ENCODE assay signal across 30 cellular contexts in genomic region chr22:31439805-31440204, GRCh38. TPM values are rescaled to one million over a fixed set of nuclear protein-coding genes. Genes with fewer than 3 reads are reported as not detected.
DNase-seq lines count a peak whose midpoint lies in the region; ATAC-seq and TF ChIP-seq lines count a peak whose summit lies in the region.
"Had no signal": no experiment of that assay in that cellular context is flagged by ENCODE, and none has a peak within 500 bp of the region (broad histone marks: within the 10 kb centered on the region; RNA-seq: fewer than 3 reads in every experiment).

No MANE protein-coding gene starts in this region.

- H3K4me3 ChIP-seq in CD8-positive, alpha-beta T cell (ENCODE audit: low read depth, low read length), result no peak overlapping the region
- H3K4me3 ChIP-seq in IMR-90 (ENCODE audit: insufficient read depth, low read depth, low read length), result no peak overlapping the region
- no peak overlapping the region for H3K4me3 ChIP-seq in heart left ventricle
- H3K4me3 ChIP-seq: colonic mucosa, left lung, psoas muscle, SJSA1, testis had no signal

- H3K79me1 ChIP-seq in IMR-90 (ENCODE audit: low read depth in 1 of 2, low read length in 2 of 2), result peaks cover 12 to 21% of the 10 kb centered on the region in 2 experiments

- no peaks in the 10 kb centered on the region for H3K9me3 ChIP-seq in CD8-positive, alpha-beta T cell (ENCODE audit: low read length)
- H3K9me3 ChIP-seq in IMR-90 (ENCODE audit: control insufficient read depth, insufficient read depth, low read length), result no peaks in the 10 kb centered on the region
- no peaks in the 10 kb centered on the region for H3K9me3 ChIP-seq in heart left ventricle
- H3K9me3 ChIP-seq: colonic mucosa, left lung, psoas muscle, SJSA1, testis had no signal

- in situ Hi-C loops in IMR-90 (cut with MboI; ENCODE audit: low sequenced_read_pairs) (no loop called here), ACHN (cut with HindIII; ENCODE audit: low pct_ligation_motif_present, low pct_unique_long_range_greater_than_20kb, low sequenced_read_pairs) (no loop called here)

- no peak overlapping the region for H2AK9ac ChIP-seq in IMR-90 (replicated peaks; ENCODE audit: low read depth, low read length, poor library complexity)

- H2AFZ ChIP-seq in IMR-90 (replicated peaks; ENCODE audit: low read length, poor library complexity), result no peak overlapping the region

- no peak overlapping the region for H3K9ac ChIP-seq in IMR-90 (ENCODE audit: low read depth, low read length)

- H3K27me3 Mint-ChIP-seq in CD8-positive, alpha-beta T cell (ENCODE audit: low read depth), result no peaks in the 10 kb centered on the region
- H3K27me3 Mint-ChIP-seq in neural crest cell (ENCODE audit: low read depth), result no peaks in the 10 kb centered on the region
- H3K27me3 Mint-ChIP-seq: activated CD4-positive, alpha-beta T cell treated with anti-CD3 and anti-CD28 coated beads, Interleukin-2, amount 10 ng/mL, durations not matched to agents 24 days and 14 days; activated naive CD8-positive, alpha-beta T cell treated with anti-CD3 and anti-CD28 coated beads, Interleukin-2, amount 10 ng/mL, durations not matched to agents 7 days and 5 days; naive B cell had no signal

- H4K91ac ChIP-seq in IMR-90 (ENCODE audit: insufficient read depth, low read depth, low read length), result no peak overlapping the region

- no peaks in the 10 kb centered on the region for H3K4me1 ChIP-seq in CD8-positive, alpha-beta T cell (ENCODE audit: insufficient read depth, low read length)
- H3K4me1 ChIP-seq in IMR-90 (ENCODE audit: control insufficient read depth, insufficient read depth, low read length) (no peaks in the 10 kb centered on the region), heart left ventricle (peaks cover 0 to 43% (median 8%) of the 10 kb centered on the region in 12 donors)
- H3K4me1 ChIP-seq: colonic mucosa, left lung, SJSA1 had no signal

- no peak overlapping the region for H3K14ac ChIP-seq in IMR-90 (replicated peaks; ENCODE audit: low read depth, low read length)

- H3K4me3 Mint-ChIP-seq in CD8-positive, alpha-beta T cell, result no peak overlapping the region
- H3K4me3 Mint-ChIP-seq in neural crest cell, result peak overlapping the region; percentile 27
- H3K4me3 Mint-ChIP-seq: activated CD4-positive, alpha-beta T cell treated with anti-CD3 and anti-CD28 coated beads, Interleukin-2, amount 10 ng/mL, durations not matched to agents 24 days and 14 days; activated naive CD8-positive, alpha-beta T cell treated with anti-CD3 and anti-CD28 coated beads, Interleukin-2, amount 10 ng/mL, durations not matched to agents 7 days and 5 days; CD14-positive monocyte; naive B cell had no signal

- no peak overlapping the region for H2AK5ac ChIP-seq in IMR-90 (ENCODE audit: low read depth, low read length)

- peaks cover 94% of the 10 kb centered on the region for H3K36me3 Mint-ChIP-seq in CD8-positive, alpha-beta T cell
- peaks cover 18% of the 10 kb centered on the region for H3K36me3 Mint-ChIP-seq in neural crest cell (ENCODE audit: low read depth)

- H3K27ac Mint-ChIP-seq in CD8-positive, alpha-beta T cell, result peak overlapping the region; percentile 49
- peak overlapping the region; percentile 68 for H3K27ac Mint-ChIP-seq in neural crest cell (ENCODE audit: unreplicated experiment)
- H3K27ac Mint-ChIP-seq: activated CD4-positive, alpha-beta T cell treated with anti-CD3 and anti-CD28 coated beads, Interleukin-2, amount 10 ng/mL, durations not matched to agents 24 days and 14 days; activated naive CD8-positive, alpha-beta T cell treated with anti-CD3 and anti-CD28 coated beads, Interleukin-2, amount 10 ng/mL, durations not matched to agents 7 days and 5 days had no signal

- no peak overlapping the region for H3K18ac ChIP-seq in IMR-90 (ENCODE audit: low read depth, low read length)

- ATAC-seq in CD8-positive, alpha-beta T cell, result no peak
- ATAC-seq in IMR-90 (ENCODE audit: low read depth), result no peak
- ATAC-seq in heart left ventricle, result peak; percentile 80 to 91 (median 88)
- ATAC-seq in HG03025 (IDR thresholded peaks at IDR 0.05; ENCODE audit: low FRiP score, unreplicated experiment), result no peak
- ATAC-seq: left lung, psoas muscle had no signal

- no peaks in the 10 kb centered on the region; the same call in 1 of the 2 replicates for H4K20me1 ChIP-seq in IMR-90 (ENCODE audit: insufficient read depth, low read length)

- H3K4me1 Mint-ChIP-seq in CD8-positive, alpha-beta T cell (ENCODE audit: low read depth), result no peaks in the 10 kb centered on the region
- H3K4me1 Mint-ChIP-seq in neural crest cell, result no peaks in the 10 kb centered on the region
- H3K4me1 Mint-ChIP-seq: CD14-positive monocyte had no signal

- CTCF ChIA-PET in CD8-positive, alpha-beta T cell (lab: Charles Lee), result interaction anchor here (0.8 kb wide), 1 partner anchor 12 kb away, joined by 3 read pairs; no protein-coding TSS in a partner anchor
- CTCF ChIA-PET in IMR-90 (lab: Yijun Ruan, JAX), result interaction anchor here (0.8 to 1.6 kb wide), 2 partner anchors 11 to 12 kb away, joined by 3 to 5 read pairs; no protein-coding TSS in a partner anchor

- WGBS in IMR-90 (ENCODE audit: extremely low coverage in 2 of 2, insufficient read length in 1 of 2), 2 experiments, result 61% methylated on average over 3 of the region's 8 CpGs; no CpG with 5 or more reads in 1 of the 2 experiments
- WGBS in heart left ventricle, 4 donors, result 34 to 49% (median 36%) methylated on average over 8 of the region's 8 CpGs

- no peak for DNase-seq in CD8-positive, alpha-beta T cell
- no peak for DNase-seq in IMR-90
- peak; percentile 62 to 86 (median 70) for DNase-seq in heart left ventricle
- no peak for DNase-seq in neural crest cell (ENCODE audit: low read depth, low spot score)
- no peak for DNase-seq in iPS-NIHi7 (ENCODE audit: extremely low spot score)
- DNase-seq in mesenteric fat pad (ENCODE audit: low spot score), result no peak
- no peak for DNase-seq in ACHN
- DNase-seq: activated CD4-positive, alpha-beta T cell treated with anti-CD3 and anti-CD28 coated beads, Interleukin-2, amount 10 ng/mL, durations not matched to agents 24 days and 14 days; activated CD8-positive, alpha-beta memory T cell treated with anti-CD3 and anti-CD28 coated beads for 24 hours; activated gamma-delta T cell; activated naive CD8-positive, alpha-beta T cell treated with anti-CD3 and anti-CD28 coated beads, Interleukin-2, amount 10 ng/mL, durations not matched to agents 7 days and 5 days; activated T-cell treated with anti-CD3 and anti-CD28 coated beads for 4 hours; aorta; colonic mucosa; effector CD4-positive, alpha-beta T cell; EL; left lung; MV-4-11; naive B cell; NCI-H146; NCI-H446; occipital lobe; psoas muscle; small intestine; stimulated activated naive CD4-positive, alpha-beta T cell; T1000; testis had no signal

- POLR2A ChIA-PET in CD8-positive, alpha-beta T cell (lab: Charles Lee), result interaction anchor here (0.6 kb wide), 1 partner anchor 81 kb away, joined by 5 read pairs; no protein-coding TSS in a partner anchor
- POLR2A ChIA-PET in IMR-90 (lab: Charles Lee; ENCODE audit: unreplicated experiment), result no interaction called here

- no peak overlapping the region for H3K23ac ChIP-seq in IMR-90 (ENCODE audit: low read depth, low read length)

- peaks cover 83% of the 10 kb centered on the region for H3K36me3 ChIP-seq in CD8-positive, alpha-beta T cell (ENCODE audit: insufficient read depth, low read length)
- H3K36me3 ChIP-seq in IMR-90 (ENCODE audit: control insufficient read depth, insufficient read depth, low read length) (peaks cover 69% of the 10 kb centered on the region), heart left ventricle (peaks cover 0 to 100% (median 98%) of the 10 kb centered on the region in 9 donors)

- no peak overlapping the region for H3K56ac ChIP-seq in IMR-90 (ENCODE audit: extremely low read depth, insufficient read depth, low read length)

- H2BK120ac ChIP-seq in IMR-90 (ENCODE audit: low read depth, low read length), result no peak overlapping the region

- BruUV-seq in IMR-90 (replicated peaks; lab: Mats Ljungman, UMichigan), result TSS peak; percentile 58

- no peak overlapping the region for H2BK20ac ChIP-seq in IMR-90 (ENCODE audit: low read depth, low read length)

- H4K5ac ChIP-seq in IMR-90 (ENCODE audit: low read depth, low read length), result no peak overlapping the region

- no peak overlapping the region for H3K4ac ChIP-seq in IMR-90 (ENCODE audit: low read depth, low read length)

- no peak overlapping the region for H3K4me2 ChIP-seq in IMR-90 (ENCODE audit: low read depth, low read length)

- intact Hi-C loops in CD8-positive, alpha-beta T cell (cut with DNase I, micrococcal nuclease), result no loop called here
- intact Hi-C loops in IMR-90 (cut with micrococcal nuclease) (no loop called here), heart left ventricle (cut with DNase I) (no loop called here)

- no peak for TF ChIP-seq RAD21 in IMR-90 (IDR thresholded peaks at IDR 0.05; ENCODE audit: low read length)

- dilution Hi-C loops in IMR-90 (cut with HindIII; ENCODE audit: low sequenced_read_pairs, unreplicated experiment), result no loop called here

- no peak overlapping the region for H4K8ac ChIP-seq in IMR-90 (ENCODE audit: low read depth in 2 of 2, low read length in 2 of 2)

- no peaks in the 10 kb centered on the region for H3K9me3 Mint-ChIP-seq in CD8-positive, alpha-beta T cell
- no peaks in the 10 kb centered on the region for H3K9me3 Mint-ChIP-seq in neural crest cell
- H3K9me3 Mint-ChIP-seq: activated CD4-positive, alpha-beta T cell treated with anti-CD3 and anti-CD28 coated beads, Interleukin-2, amount 10 ng/mL, durations not matched to agents 24 days and 14 days; activated naive CD8-positive, alpha-beta T cell treated with anti-CD3 and anti-CD28 coated beads, Interleukin-2, amount 10 ng/mL, durations not matched to agents 7 days and 5 days; CD14-positive monocyte; naive B cell had no signal

- no peak overlapping the region for H3K27ac ChIP-seq in CD8-positive, alpha-beta T cell (ENCODE audit: low read depth, low read length)
- H3K27ac ChIP-seq in IMR-90 (ENCODE audit: insufficient read depth, low read length) (no peak overlapping the region), heart left ventricle (peak overlapping the region in 4 of 12 donors; percentile 1 to 49 (median 14))
- H3K27ac ChIP-seq: colonic mucosa, left lung, psoas muscle, SJSA1, testis had no signal

- no peak for TF ChIP-seq CTCF in CD8-positive, alpha-beta T cell (IDR thresholded peaks at IDR 0.05)
- TF ChIP-seq CTCF in IMR-90 (conservative IDR thresholded peaks at IDR 0.05; ENCODE audit: low read depth, low read length) (no peak), heart left ventricle (IDR thresholded peaks at IDR 0.05) (no peak), neural crest cell (conservative IDR thresholded peaks at IDR 0.05) (no peak)

- H2BK15ac ChIP-seq in IMR-90 (ENCODE audit: low read depth, low read length), result no peak overlapping the region

- H3K27me3 ChIP-seq in CD8-positive, alpha-beta T cell (ENCODE audit: insufficient read depth, low read length), result no peaks in the 10 kb centered on the region
- H3K27me3 ChIP-seq in IMR-90 (ENCODE audit: control insufficient read depth, insufficient read depth, low read length), result no peaks in the 10 kb centered on the region
- no peaks in the 10 kb centered on the region for H3K27me3 ChIP-seq in heart left ventricle
- H3K27me3 ChIP-seq: colonic mucosa, left lung, SJSA1, testis had no signal

- TF ChIP-seq POLR2A in IMR-90 (IDR thresholded peaks at IDR 0.05; ENCODE audit: low read depth, low read length) (no peak), heart left ventricle (IDR thresholded peaks at IDR 0.05) (no peak)

- H3K9me1 ChIP-seq in IMR-90 (ENCODE audit: insufficient read depth, low read length), result no peaks in the 10 kb centered on the region

- no peak overlapping the region for H2BK5ac ChIP-seq in IMR-90 (ENCODE audit: low read depth, low read length, poor library complexity, severe bottlenecking)

RNA-seq across cellular contexts. Expression of gene DRG1, which starts 40.4 kb away (rescaled TPM):
- 10 to 100 TPM; 55.9 to 63.3 TPM for total RNA-seq in CD8-positive, alpha-beta T cell
- 141 and 156 TPM in 2 replicates for total RNA-seq in IMR-90 (2012; rRNA removed)
- 52.7 and 54.8 TPM in 2 replicates for polyA plus RNA-seq in IMR-90 (2012; rRNA removed)
- 19.3 and 25.3 TPM in 2 replicates for polyA plus RNA-seq in IMR-90 (2012; cell fraction: cytosol; rRNA removed)
- 7.0 and 33.3 TPM in 2 replicates for polyA plus RNA-seq in IMR-90 (2012; cell fraction: nucleus; rRNA removed; ENCODE audit: low replicate concordance)
- 10 to 100 TPM; 50.1 to 88.0 (median 55.3) TPM for total RNA-seq in heart left ventricle
- 10 to 100 TPM; 63.1 to 94.8 TPM for polyA plus RNA-seq in heart left ventricle
- total RNA-seq in neural crest cell, result 80.5 and 84.1 TPM in 2 replicates
- total RNA-seq in mesenteric fat pad, result 64.7 TPM

RNA-seq across cellular contexts. Expression of gene EIF4ENIF1, which starts 49.8 kb away (rescaled TPM):
- total RNA-seq in CD8-positive, alpha-beta T cell, result 10 to 100 TPM; 12.1 to 14.5 TPM
- total RNA-seq in IMR-90 (2012; rRNA removed), result 14.7 and 16.4 TPM in 2 replicates
- 16.0 and 17.2 TPM in 2 replicates for polyA plus RNA-seq in IMR-90 (2012; rRNA removed)
- polyA plus RNA-seq in IMR-90 (2012; cell fraction: cytosol; rRNA removed), result 7.8 and 8.1 TPM in 2 replicates
- 22.6 and 39.0 TPM in 2 replicates for polyA plus RNA-seq in IMR-90 (2012; cell fraction: nucleus; rRNA removed; ENCODE audit: low replicate concordance)
- total RNA-seq in heart left ventricle, result 10 to 100 TPM; 12.1 to 31.2 (median 23.8) TPM
- polyA plus RNA-seq in heart left ventricle, result 10 to 100 TPM in 1 of 2 donors, 1 to 10 TPM in 1; 8.3 to 13.6 TPM
- total RNA-seq in neural crest cell, result 47.4 and 48.1 TPM in 2 replicates
- total RNA-seq in mesenteric fat pad, result 23.8 TPM

RNA-seq across cellular contexts. Expression of gene SFI1, which starts 56.5 kb away (rescaled TPM):
- 100 to 1,000 TPM; 217 to 235 TPM for total RNA-seq in CD8-positive, alpha-beta T cell
- total RNA-seq in IMR-90 (2012; rRNA removed) (8.9 and 9.9 TPM in 2 replicates), heart left ventricle (10 to 100 TPM in 1 of 9 donors, 1 to 10 TPM in 8; 2.2 to 18.3 (median 6.4) TPM), neural crest cell (67.3 and 73.1 TPM in 2 replicates), mesenteric fat pad (22.5 TPM)
- polyA plus RNA-seq in IMR-90 (2012; rRNA removed) (12.0 and 12.3 TPM in 2 replicates), heart left ventricle (1 to 10 TPM; 4.8 to 8.1 TPM)
- polyA plus RNA-seq in IMR-90 (2012; cell fraction: cytosol; rRNA removed), result 4.8 and 6.5 TPM in 2 replicates
- 69.1 and 132 TPM in 2 replicates for polyA plus RNA-seq in IMR-90 (2012; cell fraction: nucleus; rRNA removed; ENCODE audit: low replicate concordance)

Comparison
In these comparisons a context has a peak if more than half of its experiments do, and no peak if none do; other contexts are left out.
1. ATAC-seq: peak in heart left ventricle (4 of 4); none in CD8-positive, alpha-beta T cell (single experiment), IMR-90 (single experiment) and HG03025 (single experiment).
2. DNase-seq: peak in heart left ventricle (5 of 5); none in CD8-positive, alpha-beta T cell (0 of 7), IMR-90 (single experiment), neural crest cell (single experiment), iPS-NIHi7 (single experiment), mesenteric fat pad (single experiment) and ACHN (single experiment).